Comparison of ENCODE assay signal across 33 cellular contexts in genomic region chr7:127000725-127001124, GRCh38.
"Had no signal": no experiment of that assay in that cellular context is flagged by ENCODE, and none has a peak within 500 bp of the region (broad histone marks: within the 10 kb centered on the region; RNA-seq: fewer than 3 reads in every experiment).

No MANE protein-coding gene starts in this region.

- H3K36me3 ChIP-seq: adrenal gland, ascending aorta, brain microvascular endothelial cell, breast epithelium, cardiac muscle cell had no signal

- FAIRE-seq: astrocyte, bronchial epithelial cell had no signal

- H3K27ac ChIP-seq: adrenal gland, ascending aorta, body of pancreas, brain microvascular endothelial cell, breast epithelium, cardiac muscle cell had no signal

- DNase-seq: activated effector memory CD4-positive, alpha-beta T cell treated with anti-CD3 and anti-CD28 coated beads, Interleukin-2, amount 50 U/mL, for 16 hours; activated effector memory CD4-positive, alpha-beta T cell treated with Interleukin-2 at 50 U/mL for 16 hours; activated gamma-delta T cell; activated gamma-delta T cell treated with Interleukin-2 at 50 U/mL for 16 hours; activated naive CD4-positive, alpha-beta T cell; activated naive CD4-positive, alpha-beta T cell treated with anti-CD3 and anti-CD28 coated beads for 36 hours; activated naive CD4-positive, alpha-beta T cell treated with anti-CD3 and anti-CD28 coated beads, Interleukin-2, amount 10 ng/mL, durations not matched to agents 7 days and 5 days; activated naive CD4-positive, alpha-beta T cell treated with anti-CD3 and anti-CD28 coated beads, Interleukin-2, amount 50 U/mL, for 16 hours; activated naive CD4-positive, alpha-beta T cell treated with Interleukin-2 at 50 U/mL for 16 hours; activated naive CD8-positive, alpha-beta T cell treated with anti-CD3 and anti-CD28 coated beads for 36 hours; activated naive CD8-positive, alpha-beta T cell treated with anti-CD3 and anti-CD28 coated beads, Interleukin-2, amount 10 ng/mL, durations not matched to agents 7 days and 5 days; activated naive CD8-positive, alpha-beta T cell treated with anti-CD3 and anti-CD28 coated beads, Interleukin-2, amount 50 U/mL, for 24 hours; activated T-cell treated with anti-CD3 and anti-CD28 coated beads, Interleukin-2, amount 50 U/mL, for 24 hours; activated T-cell treated with anti-CD3 and anti-CD28 coated beads, Interleukin-2, amount 50 U/mL, for 4 hours; activated T-cell treated with anti-CD3 and anti-CD28 coated beads, Interleukin-2, amount 50 U/mL, for 48 hours; activated T-cell treated with anti-CD3 and anti-CD28 coated beads, Interleukin-2, amount 50 U/mL, for 72 hours; adrenal gland; amniotic stem cell; amygdala; anterior cingulate cortex; aorta; body of pancreas; brain microvascular endothelial cell; caudate nucleus; central memory CD4-positive, alpha-beta T cell; cerebellar nuclear complex had no signal

- H3K27me3 ChIP-seq: adrenal gland, ascending aorta, body of pancreas, brain microvascular endothelial cell, breast epithelium, cardiac muscle cell had no signal

- H3K4me1 ChIP-seq: adrenal gland, ascending aorta, body of pancreas, breast epithelium had no signal

- ATAC-seq: activated naive CD4-positive, alpha-beta T cell treated with anti-CD3 and anti-CD28 coated beads, Interleukin-2, amount 50 U/mL, for 72 hours; activated naive CD8-positive, alpha-beta T cell treated with anti-CD3 and anti-CD28 coated beads, Interleukin-2, amount 50 U/mL, for 24 hours; activated T-cell treated with anti-CD3 and anti-CD28 coated beads, Interleukin-2, amount 50 U/mL, for 4 hours; activated T-cell treated with anti-CD3 and anti-CD28 coated beads, Interleukin-2, amount 50 U/mL, for 72 hours; activated T-helper 17 cell treated with anti-CD3 and anti-CD28 coated beads, Interleukin-2, amount 50 U/mL, for 72 hours; body of pancreas had no signal

- H3K4me3 ChIP-seq: adrenal gland, ascending aorta, body of pancreas, breast epithelium, cardiac muscle cell had no signal

- H3K9me3 ChIP-seq: adrenal gland, ascending aorta, body of pancreas, breast epithelium had no signal
